Comparison of ENCODE assay signal across 9 cellular contexts in genomic region chr13:42334329-42334706, GRCh38.
DNase-seq lines count a peak whose midpoint lies in the region; ATAC-seq and TF ChIP-seq lines count a peak whose summit lies in the region.
"Had no signal": no experiment of that assay in that cellular context is flagged by ENCODE, and none has a peak within 500 bp of the region (broad histone marks: within the 10 kb centered on the region; RNA-seq: fewer than 3 reads in every experiment).

No MANE protein-coding gene starts in this region.

- CTCF ChIA-PET in A673 (lab: Charles Lee), result interaction anchor here (0.5 to 1.0 kb wide), 3 partner anchors 23 to 145 kb away, joined by 3 to 6 read pairs (median 3); no protein-coding TSS in a partner anchor

- no peak for TF ChIP-seq CTCF in A673 (conservative IDR thresholded peaks at IDR 0.05; ENCODE audit: low read depth, low read length)

- no peaks in the 10 kb centered on the region for H3K27me3 ChIP-seq in A673 (replicated peaks; ENCODE audit: insufficient read depth, low read depth, low read length, poor library complexity)
- H3K27me3 ChIP-seq: upper lobe of right lung had no signal

- DNase-seq in NCI-H526 (lab: John Stamatoyannopoulos, UW) (peak; percentile 34 to 62), left kidney (ENCODE audit: low read depth, low spot score) (peak; percentile 8), A673 (ENCODE audit: low spot score) (no peak)
- DNase-seq: NCI-H1436, upper lobe of right lung had no signal

- no TSS peak for BruUV-seq in A673 (replicated peaks; lab: Mats Ljungman, UMichigan)

- intact Hi-C loops in A673 (cut with micrococcal nuclease; ENCODE audit: unreplicated experiment), result loop anchor here (10.0 kb wide), 1 partner anchor 140 kb away; no protein-coding TSS in a partner anchor

- H3K4me1 ChIP-seq in A673 (ENCODE audit: insufficient read depth, low read length, poor library complexity, severe bottlenecking), result no peaks in the 10 kb centered on the region
- H3K4me1 ChIP-seq: upper lobe of right lung had no signal

- H3K9me3 ChIP-seq in A673 (ENCODE audit: low read depth, low read length, poor library complexity, severe bottlenecking), result no peaks in the 10 kb centered on the region
- H3K9me3 ChIP-seq: upper lobe of right lung had no signal

- POLR2A ChIA-PET in A673 (lab: Charles Lee; ENCODE audit: low non-redundant PET), result no interaction called here

- no peaks in the 10 kb centered on the region for H3K36me3 ChIP-seq in A673 (ENCODE audit: insufficient read depth, low read length, poor library complexity, severe bottlenecking)
- H3K36me3 ChIP-seq: upper lobe of right lung had no signal

- no peak overlapping the region for H3K27ac ChIP-seq in A673 (ENCODE audit: low read depth, low read length, poor library complexity, severe bottlenecking)
- H3K27ac ChIP-seq: upper lobe of right lung had no signal

- no peak overlapping the region for H3K4me3 ChIP-seq in A673 (ENCODE audit: low read depth, low read length, poor library complexity, severe bottlenecking)
- H3K4me3 ChIP-seq: upper lobe of right lung had no signal

- ATAC-seq in GM18867 (IDR thresholded peaks at IDR 0.05; ENCODE audit: unreplicated experiment), result peak; percentile 46
- ATAC-seq in GM21723 (IDR thresholded peaks at IDR 0.05; ENCODE audit: unreplicated experiment), result peak; percentile 52
- ATAC-seq in HG02970 (IDR thresholded peaks at IDR 0.05; ENCODE audit: low FRiP score, unreplicated experiment), result no peak
- no peak for ATAC-seq in HG03521 (IDR thresholded peaks at IDR 0.05; ENCODE audit: unreplicated experiment)

Comparison
In these comparisons a context has a peak if more than half of its experiments do, and no peak if none do; other contexts are left out.
1. ATAC-seq: peak in GM18867 (single experiment) and GM21723 (single experiment); none in HG02970 (single experiment) and HG03521 (single experiment).